22 cellular contexts compared by ENCODE assay signal in genomic region chr4:53981573-53981972, GRCh38.
"Had no signal": no experiment of that assay in that cellular context is flagged by ENCODE, and none has a peak within 500 bp of the region (broad histone marks: within the 10 kb centered on the region; RNA-seq: fewer than 3 reads in every experiment).

No MANE protein-coding gene starts in this region.

- H3K4me3 ChIP-seq: left lung, smooth muscle cell, testis, vagina had no signal

- H3K9me3 ChIP-seq: left lung, testis, vagina had no signal

- DNase-seq: activated CD4-positive, alpha-beta T cell treated with anti-CD3 and anti-CD28 coated beads, Interleukin-2, amount 10 ng/mL, durations not matched to agents 7 days and 5 days; activated CD4-positive, CD25-positive, alpha-beta regulatory T cell treated with anti-CD3 and anti-CD28 coated beads, Interleukin-2, amount 50 U/mL, for 72 hours; activated CD8-positive, alpha-beta T cell treated with anti-CD3 and anti-CD28 coated beads, Interleukin-2, amount 10 ng/mL, durations not matched to agents 7 days and 5 days; activated gamma-delta T cell; activated naive CD4-positive, alpha-beta T cell treated with anti-CD3 and anti-CD28 coated beads, Interleukin-2, amount 50 U/mL, for 16 hours; activated naive CD8-positive, alpha-beta T cell treated with anti-CD3 and anti-CD28 coated beads, Interleukin-2, amount 50 U/mL, for 24 hours; aorta; caudate nucleus; effector CD8-positive, alpha-beta T cell; immature natural killer cell; kidney glomerular epithelial cell; left lung; midbrain; natural killer cell; stimulated activated CD4-positive, alpha-beta T cell treated with anti-CD3 and anti-CD28 coated beads, Interleukin-15, amount 100 ng/mL, for 24 hours; testis; trophoblast cell; WERI-Rb-1 had no signal

- H3K4me1 ChIP-seq: left lung, testis, vagina had no signal

- ATAC-seq: activated CD8-positive, alpha-beta T cell treated with anti-CD3 and anti-CD28 coated beads, Interleukin-2, amount 10 ng/mL, durations not matched to agents 7 days and 5 days; activated naive CD8-positive, alpha-beta T cell treated with anti-CD3 and anti-CD28 coated beads, Interleukin-2, amount 50 U/mL, for 24 hours; left lung; natural killer cell; sciatic nerve; stimulated activated memory B cell treated with anti-CD40 and anti-IgM and Interleukin-4, amounts not matched to agents 10 μg/mL and 1 μg/mL and 100 μg/mL, for 72 hours had no signal

- H3K36me3 ChIP-seq: left lung, vagina, WERI-Rb-1 had no signal

- H3K27me3 ChIP-seq: left lung, testis, vagina had no signal
